9 cellular contexts compared by ENCODE assay signal in genomic region chr7:95549818-95550529, GRCh38. TPM values are rescaled to one million over a fixed set of nuclear protein-coding genes. Genes with fewer than 3 reads are reported as not detected.
DNase-seq lines count a peak whose midpoint lies in the region; ATAC-seq and TF ChIP-seq lines count a peak whose summit lies in the region.
"Had no signal": no experiment of that assay in that cellular context is flagged by ENCODE, and none has a peak within 500 bp of the region (broad histone marks: within the 10 kb centered on the region; RNA-seq: fewer than 3 reads in every experiment).

No MANE protein-coding gene starts in this region.

- in situ Hi-C loops in T47D (cut with HindIII; ENCODE audit: low pct_unique_long_range_greater_than_20kb, low sequenced_read_pairs), result no loop called here

- no peak for ATAC-seq in HG02970 (IDR thresholded peaks at IDR 0.05; ENCODE audit: low FRiP score, unreplicated experiment)

- H3K36me3 ChIP-seq in kidney epithelial cell (ENCODE audit: control insufficient read depth, insufficient read depth, low read length), result no peaks in the 10 kb centered on the region

- no peak overlapping the region for H3K4me3 ChIP-seq in kidney epithelial cell (ENCODE audit: low read depth, low read length)

- TF ChIP-seq CTCF in kidney epithelial cell (IDR thresholded peaks at IDR 0.05; ENCODE audit: insufficient read depth, low read length, poor library complexity, severe bottlenecking), result no peak

- H3K27me3 ChIP-seq in kidney epithelial cell (ENCODE audit: control insufficient read depth, insufficient read depth, low read length), result no peaks in the 10 kb centered on the region

- DNase-seq in AG20443 (ENCODE audit: low spot score), result peak; percentile 56
- peak; percentile 59 for DNase-seq in NCI-H1105 (lab: John Stamatoyannopoulos, UW)
- peak; percentile 41 to 86 for DNase-seq in T47D (ENCODE audit: low read depth in 1 of 2, low spot score in 1 of 2)
- peak; percentile 96 for DNase-seq in kidney epithelial cell (ENCODE audit: low read depth)
- DNase-seq in stromal cell of bone marrow (ENCODE audit: low read depth), result peak; percentile 86
- DNase-seq in GM19238 (ENCODE audit: insufficient read length, low spot score), result no peak
- no peak for DNase-seq in foreskin melanocyte

RNA-seq across cellular contexts. Expression of gene PDK4, which starts 46.3 kb away (rescaled TPM):
- 0.42 and 0.48 TPM in 2 replicates for total RNA-seq in kidney epithelial cell
- total RNA-seq: activated naive CD4-positive, alpha-beta T cell treated with anti-CD3 and anti-CD28 coated beads, Interleukin-2, amount 50 U/mL, for 72 hours had no signal

Comparison
In these comparisons a context has a peak if more than half of its experiments do, and no peak if none do; other contexts are left out.
1. DNase-seq: peak in AG20443 (single experiment), NCI-H1105 (single experiment), T47D (2 of 2), kidney epithelial cell (single experiment) and stromal cell of bone marrow (single experiment); none in GM19238 (single experiment) and foreskin melanocyte (single experiment).